Comparison of ENCODE assay signal across 15 cellular contexts in genomic region chr12:14931359-14931758, GRCh38. TPM values are rescaled to one million over a fixed set of nuclear protein-coding genes. Genes with fewer than 3 reads are reported as not detected.
A peak's percentile ranks its signal among the peaks of the same experiment; 100 is the strongest.
DNase-seq lines count a peak whose midpoint lies in the region; ATAC-seq and TF ChIP-seq lines count a peak whose summit lies in the region.
"Had no signal": no experiment of that assay in that cellular context is flagged by ENCODE, and none has a peak within 500 bp of the region (broad histone marks: within the 10 kb centered on the region; RNA-seq: fewer than 3 reads in every experiment).

No MANE protein-coding gene starts in this region.

- no peak overlapping the region for H3K9ac ChIP-seq in GM23248
- H3K9ac ChIP-seq in SK-N-MC (ENCODE audit: insufficient read length), result no peak overlapping the region
- no peak overlapping the region for H3K9ac ChIP-seq in smooth muscle cell (ENCODE audit: low read depth)

- H3K4me2 ChIP-seq in GM23248 (ENCODE audit: unreplicated experiment) (no peak overlapping the region), hepatocyte (no peak overlapping the region), smooth muscle cell (no peak overlapping the region)
- H3K4me2 ChIP-seq: GM23338 had no signal

- H3K27me3 ChIP-seq in GM23248 (replicated peaks; ENCODE audit: insufficient read depth) (no peaks in the 10 kb centered on the region), hepatocyte (no peaks in the 10 kb centered on the region), smooth muscle cell (ENCODE audit: low read depth) (no peaks in the 10 kb centered on the region)
- H3K27me3 ChIP-seq: BE2C had no signal

- H4K20me1 ChIP-seq in GM23248 (ENCODE audit: insufficient read depth) (no peaks in the 10 kb centered on the region), hepatocyte (ENCODE audit: insufficient read depth, poor library complexity, severe bottlenecking) (no peaks in the 10 kb centered on the region), smooth muscle cell (ENCODE audit: low read depth) (no peaks in the 10 kb centered on the region)

- H3K27ac ChIP-seq in GM23248 (no peak overlapping the region), SK-N-MC (peak overlapping the region; percentile 49; the same call in 1 of the 2 replicates), hepatocyte (peak overlapping the region; percentile 39), smooth muscle cell (ENCODE audit: low read depth) (peak overlapping the region; percentile 81)

- in situ Hi-C loops in GM23248 (cut with MboI), result no loop called here

- DNase-seq in GM23248 (peak; percentile 16), SK-N-MC (ENCODE audit: low read depth, low spot score) (no peak), hepatocyte (ENCODE audit: low spot score) (no peak), smooth muscle cell (lab: John Stamatoyannopoulos, UW; ENCODE audit: unreplicated experiment) (no peak), epidermal melanocyte (ENCODE audit: insufficient read length, low spot score) (no peak)
- DNase-seq: BE2C, DMS 273 treated with DMSO at 0.1 percent for 48 hours, NCI-H1105 treated with DMSO at 0.1 percent for 48 hours, NCI-H187, NCI-H748 treated with DMSO at 0.1 percent for 48 hours had no signal

- H2AFZ ChIP-seq in GM23248 (peak overlapping the region; percentile 41), hepatocyte (no peak overlapping the region), smooth muscle cell (ENCODE audit: low read depth) (peak overlapping the region; percentile 81)
- H2AFZ ChIP-seq: GM23338 had no signal

- H3K79me2 ChIP-seq in GM23248 (ENCODE audit: insufficient read depth) (no peaks in the 10 kb centered on the region), hepatocyte (peaks cover 3% of the 10 kb centered on the region), smooth muscle cell (ENCODE audit: low read depth) (no peaks in the 10 kb centered on the region)

- H3F3A ChIP-seq in GM23248 (ENCODE audit: insufficient read depth) (no peaks in the 10 kb centered on the region), smooth muscle cell (ENCODE audit: low read depth) (peaks cover 15% of the 10 kb centered on the region)

- no peak overlapping the region for H3K4me3 ChIP-seq in GM23248
- no peak overlapping the region for H3K4me3 ChIP-seq in SK-N-MC
- H3K4me3 ChIP-seq in hepatocyte, result no peak overlapping the region
- no peak overlapping the region for H3K4me3 ChIP-seq in smooth muscle cell
- H3K4me3 ChIP-seq: GM23338 had no signal

- H3K9me3 ChIP-seq in GM23248 (ENCODE audit: low read depth) (no peaks in the 10 kb centered on the region), SK-N-MC (ENCODE audit: low read depth, low read length) (no peaks in the 10 kb centered on the region), hepatocyte (ENCODE audit: low read depth) (no peaks in the 10 kb centered on the region), smooth muscle cell (replicated peaks; ENCODE audit: low read depth) (no peaks in the 10 kb centered on the region)
- H3K9me3 ChIP-seq: BE2C had no signal

- ATAC-seq in GM18861 (IDR thresholded peaks at IDR 0.05; ENCODE audit: unreplicated experiment) (no peak), HG02763 (IDR thresholded peaks at IDR 0.05; ENCODE audit: unreplicated experiment) (no peak)
- ATAC-seq: GM23338, Panc1, Right ventricle myocardium inferior had no signal

- no peak for TF ChIP-seq CTCF in hepatocyte (IDR thresholded peaks at IDR 0.05; ENCODE audit: poor library complexity)
- no peak for TF ChIP-seq CTCF in smooth muscle cell (IDR thresholded peaks at IDR 0.05; ENCODE audit: borderline replicate concordance, insufficient read depth, poor library complexity, severe bottlenecking)

- H3K9me2 ChIP-seq in GM23248 (ENCODE audit: insufficient read depth), result no peaks in the 10 kb centered on the region
- no peaks in the 10 kb centered on the region for H3K9me2 ChIP-seq in hepatocyte (replicated peaks; ENCODE audit: insufficient read depth)

- no peaks in the 10 kb centered on the region for H3K4me1 ChIP-seq in GM23248 (ENCODE audit: insufficient read depth)
- peaks cover 51% of the 10 kb centered on the region for H3K4me1 ChIP-seq in hepatocyte (ENCODE audit: insufficient read depth)
- H3K4me1 ChIP-seq in smooth muscle cell (ENCODE audit: low read depth), result peaks cover 23% of the 10 kb centered on the region

- WGBS in GM23248 (ENCODE audit: low coverage in 1 of 2, low lambda C conversion rate in 2 of 2, missing lambda C conversion rate in 2 of 2), 2 experiments, result 14 to 17% methylated on average over 4 of the region's 4 CpGs
- 62% methylated on average over 4 of the region's 4 CpGs for WGBS in hepatocyte (ENCODE audit: low lambda C conversion rate, missing lambda C conversion rate)
- WGBS in smooth muscle cell (ENCODE audit: low lambda C conversion rate), result 53% methylated on average over 4 of the region's 4 CpGs

- H3K36me3 ChIP-seq in GM23248 (ENCODE audit: low read depth) (no peaks in the 10 kb centered on the region), SK-N-MC (ENCODE audit: insufficient read depth, low read length) (no peaks in the 10 kb centered on the region), hepatocyte (replicated peaks; ENCODE audit: insufficient read depth, low read depth) (no peaks in the 10 kb centered on the region), smooth muscle cell (ENCODE audit: low read depth) (no peaks in the 10 kb centered on the region)
- H3K36me3 ChIP-seq: BE2C had no signal

RNA-seq across cellular contexts. Expression of gene ERP27, which starts 7.0 kb away (rescaled TPM):
- not detected in 2 replicates for total RNA-seq in GM23248 (2014; rRNA removed; shearing (Covaris generic))
- polyA plus RNA-seq in GM23248 (2016; fragmentation: Nextera tagmentation; extraction: Ambion mirVana) (not detected in 2 replicates), hepatocyte (53.7 and 60.0 TPM in 2 replicates), smooth muscle cell (2.7 and 12.3 TPM in 2 replicates)
- total RNA-seq in hepatocyte (48.0 and 49.7 TPM in 2 replicates), smooth muscle cell (3.9 and 7.8 TPM in 2 replicates)
- total RNA-seq: GM23338 had no signal
- polyA plus RNA-seq: GM23338 had no signal

RNA-seq across cellular contexts. Expression of gene ARHGDIB, which starts 30.0 kb away (rescaled TPM):
- total RNA-seq in GM23248 (2014; rRNA removed; shearing (Covaris generic)), result 8.3 and 8.5 TPM in 2 replicates
- polyA plus RNA-seq in GM23248 (2016; fragmentation: Nextera tagmentation; extraction: Ambion mirVana), result 10.4 and 13.4 TPM in 2 replicates
- 13.3 and 20.4 TPM in 2 replicates for total RNA-seq in hepatocyte
- 14.2 and 24.5 TPM in 2 replicates for polyA plus RNA-seq in hepatocyte
- total RNA-seq in smooth muscle cell, result 31.5 and 36.4 TPM in 2 replicates
- polyA plus RNA-seq in smooth muscle cell, result 35.8 and 39.2 TPM in 2 replicates
- total RNA-seq: GM23338 had no signal

RNA-seq across cellular contexts. Expression of gene PDE6H, which starts 41.5 kb away (rescaled TPM):
- total RNA-seq in GM23248 (2014; rRNA removed; shearing (Covaris generic)), result not detected in 2 replicates
- polyA plus RNA-seq in GM23248 (2016; fragmentation: Nextera tagmentation; extraction: Ambion mirVana) (not detected in 2 replicates), hepatocyte (not detected in 2 replicates), smooth muscle cell (not detected in 2 replicates)
- total RNA-seq in hepatocyte (not detected in 2 replicates), smooth muscle cell (not detected in 2 replicates)
- total RNA-seq: GM23338, Right ventricle myocardium inferior had no signal
- polyA plus RNA-seq: GM23338 had no signal

RNA-seq across cellular contexts. Expression of gene MGP, which starts 45.7 kb away (rescaled TPM):
- 0.86 TPM in 1 of 2 replicates, not detected in the other for total RNA-seq in GM23248 (2014; rRNA removed; shearing (Covaris generic))
- 1.3 and 2.5 TPM in 2 replicates for polyA plus RNA-seq in GM23248 (2016; fragmentation: Nextera tagmentation; extraction: Ambion mirVana)
- total RNA-seq in hepatocyte, result 115 and 117 TPM in 2 replicates
- polyA plus RNA-seq in hepatocyte, result 561 and 646 TPM in 2 replicates
- total RNA-seq in smooth muscle cell, result 173 and 176 TPM in 2 replicates
- 626 and 815 TPM in 2 replicates for polyA plus RNA-seq in smooth muscle cell
- total RNA-seq: GM23338 had no signal
